In the genomic region with DNA sequence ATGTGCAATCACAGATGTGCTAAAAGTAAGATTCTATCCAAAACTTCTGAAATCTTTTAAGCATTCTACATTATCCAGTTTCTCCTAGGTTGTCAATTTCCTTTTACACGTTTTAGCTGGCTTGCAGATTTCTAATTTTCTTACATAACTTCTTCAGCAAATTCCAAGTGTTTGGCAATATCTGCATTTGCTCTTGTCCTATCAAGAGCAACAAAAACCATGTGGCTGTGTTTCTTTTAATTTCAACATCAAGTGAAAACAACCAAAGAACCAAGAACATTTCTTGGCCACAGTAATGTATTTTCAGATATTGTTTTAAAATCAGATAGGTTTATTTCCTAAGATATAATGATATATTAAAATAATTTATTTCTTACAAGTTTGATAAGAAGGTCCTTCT, we compare ENCODE assay signal across 1 cellular context.
TF ChIP-seq lines count a peak whose summit lies in the region.

No MANE protein-coding gene starts in this region.

TF ChIP-seq in HEK293T, 16 proteins besides CTCF, POLR2A, EP300 and RAD21 (continued from another document):
- no peak for TF ChIP-seq NFRKB (IDR thresholded peaks at IDR 0.05)
- no peak for TF ChIP-seq FOXM1 (IDR thresholded peaks at IDR 0.05; ENCODE audit: borderline replicate concordance)
- TF ChIP-seq TARDBP (IDR thresholded peaks at IDR 0.05): no peak
- no peak for TF ChIP-seq SP1 (IDR thresholded peaks at IDR 0.05)
- no peak for TF ChIP-seq SUZ12 (IDR thresholded peaks at IDR 0.05)
